ENCODE assay signal across 1 cellular context in genomic region chr7:100547872-100548271, GRCh38.
TF ChIP-seq lines count a peak whose summit lies in the region.

No MANE protein-coding gene starts in this region.

TF ChIP-seq in K562, 482 proteins besides CTCF, POLR2A, EP300 and RAD21 (continues in another document):
- no peak for TF ChIP-seq HMG20A (CRISPR knock-in tag; conservative IDR thresholded peaks at IDR 0.05)
- TF ChIP-seq NFIC (IDR thresholded peaks at IDR 0.05): peak; percentile 74
- TF ChIP-seq ZNF696 (CRISPR knock-in tag; conservative IDR thresholded peaks at IDR 0.05): no peak
- no peak for TF ChIP-seq ZNF512 (tag; IDR thresholded peaks at IDR 0.05)
- peak; percentile 82 for TF ChIP-seq BHLHE40 (IDR thresholded peaks at IDR 0.05; ENCODE audit: low read length)
- TF ChIP-seq ZBTB40 (IDR thresholded peaks at IDR 0.05): no peak
- no peak for TF ChIP-seq ZBTB40 (CRISPR knock-in tag; IDR thresholded peaks at IDR 0.05)
- no peak for TF ChIP-seq ZNF311 (CRISPR knock-in tag; IDR thresholded peaks at IDR 0.05)
- peak in 1 of 2 experiments; percentile 39; a peak in 1 of 4 replicates for TF ChIP-seq RCOR1 (IDR thresholded peaks at IDR 0.05; ENCODE audit: borderline replicate concordance in 1 of 2, low read depth in 2 of 2, low read length in 2 of 2)
- TF ChIP-seq IRF9 (tag; IDR thresholded peaks at IDR 0.05): no peak
- no peak for TF ChIP-seq SIX5 (IDR thresholded peaks at IDR 0.05; ENCODE audit: borderline replicate concordance in 1 of 2, insufficient read depth in 1 of 2, low read depth in 1 of 2, low read length in 2 of 2)
- no peak for TF ChIP-seq SNAPC5 (CRISPR knock-in tag; IDR thresholded peaks at IDR 0.05)
- no peak for TF ChIP-seq LARP7 (IDR thresholded peaks at IDR 0.05)
- TF ChIP-seq MGA (IDR thresholded peaks at IDR 0.05): peak; percentile 45
- no peak for TF ChIP-seq MXI1 (IDR thresholded peaks at IDR 0.05; ENCODE audit: low read depth, low read length)
- peak in 1 of 2 experiments; percentile 34; a peak in 2 of 4 replicates for TF ChIP-seq MNT (conservative IDR thresholded peaks at IDR 0.05)
- TF ChIP-seq NRF1 (conservative IDR thresholded peaks at IDR 0.05 in 1 of 2, IDR thresholded peaks at IDR 0.05 in 1 of 2): 0 out of 4 replicates have a peak, but pooled peaks of 1 of the 2 experiments have one; percentile 3
- no peak for TF ChIP-seq ZBTB1 (CRISPR knock-in tag; IDR thresholded peaks at IDR 0.05; ENCODE audit: borderline replicate concordance, low read depth)
- no peak for TF ChIP-seq ZSCAN29 (IDR thresholded peaks at IDR 0.05)
- TF ChIP-seq ELF4 (CRISPR knock-in tag; IDR thresholded peaks at IDR 0.05): no peak
- TF ChIP-seq CBX3 (IDR thresholded peaks at IDR 0.05; ENCODE audit: borderline replicate concordance in 1 of 2, low read length in 2 of 2): no peak
- TF ChIP-seq ZNF431 (CRISPR knock-in tag; IDR thresholded peaks at IDR 0.05): no peak
- TF ChIP-seq USF1 (CRISPR knock-in tag; IDR thresholded peaks at IDR 0.05): peak; percentile 88
- TF ChIP-seq ZNF589 (CRISPR knock-in tag; IDR thresholded peaks at IDR 0.05; ENCODE audit: low read depth): 0 out of 2 replicates have a peak, but pooled peaks have one; percentile 54
- peak; percentile 94 for TF ChIP-seq RAD51 (IDR thresholded peaks at IDR 0.05; ENCODE audit: borderline replicate concordance, low read depth)
- no peak for TF ChIP-seq WHSC1 (IDR thresholded peaks at IDR 0.05; ENCODE audit: low read length)
- TF ChIP-seq CREB1 (IDR thresholded peaks at IDR 0.05): no peak
- no peak for TF ChIP-seq CREB1 (CRISPR knock-in tag; IDR thresholded peaks at IDR 0.05)
- peak; percentile 72 for TF ChIP-seq CBFA2T2 (conservative IDR thresholded peaks at IDR 0.05)
- TF ChIP-seq RBBP5 (IDR thresholded peaks at IDR 0.05; ENCODE audit: borderline replicate concordance, insufficient read depth, low read length, poor library complexity, severe bottlenecking): no peak
